ENCODE assay signal across 8 cellular contexts in the genomic region with DNA sequence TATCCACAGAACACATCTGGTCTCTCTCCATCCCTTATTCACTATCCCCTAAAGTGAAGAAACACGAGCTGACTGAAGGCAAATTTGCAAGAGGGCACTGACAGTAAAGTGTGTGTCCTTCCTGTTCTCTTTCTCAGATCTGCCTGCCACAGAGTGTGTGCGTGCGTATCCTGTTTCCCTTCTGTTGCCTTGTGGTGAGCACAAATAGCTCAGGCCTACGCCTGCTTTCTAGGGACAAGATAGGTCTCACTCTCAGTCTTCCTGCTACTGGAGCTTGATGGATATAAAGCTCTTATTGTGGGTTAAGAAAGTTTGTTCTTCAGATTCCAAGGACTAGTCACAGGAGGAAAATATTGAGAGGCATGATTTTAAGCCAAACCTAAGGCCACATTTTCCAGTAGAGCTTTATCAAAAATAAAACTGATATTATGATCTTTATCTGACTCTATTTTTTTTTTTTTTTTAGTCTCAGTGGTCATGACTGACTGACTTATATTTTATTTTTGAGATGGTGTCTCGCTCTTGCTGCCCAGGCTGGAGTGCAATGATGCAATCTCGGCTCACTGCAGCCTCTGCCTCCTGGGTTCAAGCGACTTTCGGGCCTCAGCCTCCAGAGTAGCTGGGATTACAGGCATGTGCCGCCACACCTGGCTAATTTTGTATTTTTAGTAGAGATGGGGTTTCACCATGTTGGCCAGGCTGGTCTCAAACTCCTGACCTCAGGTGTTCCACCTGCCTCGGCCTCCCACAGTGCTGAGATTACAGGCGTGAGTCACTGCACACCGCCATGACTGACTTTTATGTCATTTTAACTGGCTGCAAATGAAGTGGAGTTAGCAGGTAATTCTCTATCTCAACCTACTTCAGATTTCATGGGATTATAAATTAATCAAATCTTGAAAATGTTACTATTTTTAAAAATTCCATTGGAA.
DNase-seq lines count a peak whose midpoint lies in the region; ATAC-seq and TF ChIP-seq lines count a peak whose summit lies in the region.

No MANE protein-coding gene starts in this region.

- H3K27ac Mint-ChIP-seq in activated CD4-positive, alpha-beta T cell treated with anti-CD3 and anti-CD28 coated beads, Interleukin-2, amount 10 ng/mL, durations not matched to agents 24 days and 14 days, result peak overlapping the region; percentile 60

- no peak for TF ChIP-seq POLR2A in gastroesophageal sphincter (IDR thresholded peaks at IDR 0.05)

- H3K9me3 Mint-ChIP-seq in activated CD4-positive, alpha-beta T cell treated with anti-CD3 and anti-CD28 coated beads, Interleukin-2, amount 10 ng/mL, durations not matched to agents 24 days and 14 days, result no peaks in the 10 kb centered on the region

- H3K4me3 Mint-ChIP-seq in activated CD4-positive, alpha-beta T cell treated with anti-CD3 and anti-CD28 coated beads, Interleukin-2, amount 10 ng/mL, durations not matched to agents 24 days and 14 days, result peak overlapping the region; percentile 34

- DNase-seq in GM13977 (ENCODE audit: low spot score), result peak; percentile 38
- DNase-seq in HT1080 (ENCODE audit: low read depth), result peak; percentile 82
- DNase-seq in activated CD4-positive, alpha-beta T cell treated with anti-CD3 and anti-CD28 coated beads, Interleukin-2, amount 10 ng/mL, durations not matched to agents 24 days and 14 days, result peak; percentile 89
- peak; percentile 86 for DNase-seq in fibroblast of gingiva (ENCODE audit: low read depth)
- peak; percentile 15 to 26 for DNase-seq in stimulated activated CD4-positive, alpha-beta T cell treated with anti-CD3 and anti-CD28 coated beads, Interleukin-2, amount 100 ng/mL, for 48 hours
- no peak for DNase-seq in NCI-H748 treated with DMSO at 0.1 percent for 48 hours (lab: John Stamatoyannopoulos, UW)

- H3K4me1 Mint-ChIP-seq in activated CD4-positive, alpha-beta T cell treated with anti-CD3 and anti-CD28 coated beads, Interleukin-2, amount 10 ng/mL, durations not matched to agents 24 days and 14 days, result peaks cover 34% of the 10 kb centered on the region

- WGBS in gastroesophageal sphincter (ENCODE audit: low coverage in 1 of 2), 2 donors, result 78 to 86% methylated on average over 5 to 9 of the region's 12 CpGs

- ATAC-seq in GM21529 (IDR thresholded peaks at IDR 0.05; ENCODE audit: unreplicated experiment) (peak; percentile 100), gastroesophageal sphincter (no peak)

- no peaks in the 10 kb centered on the region for H3K27me3 Mint-ChIP-seq in activated CD4-positive, alpha-beta T cell treated with anti-CD3 and anti-CD28 coated beads, Interleukin-2, amount 10 ng/mL, durations not matched to agents 24 days and 14 days

- no peak overlapping the region for H3K27ac ChIP-seq in gastroesophageal sphincter

- H3K36me3 Mint-ChIP-seq in activated CD4-positive, alpha-beta T cell treated with anti-CD3 and anti-CD28 coated beads, Interleukin-2, amount 10 ng/mL, durations not matched to agents 24 days and 14 days (ENCODE audit: low read depth), result peaks cover 3% of the 10 kb centered on the region

- no peaks in the 10 kb centered on the region for H3K9me3 ChIP-seq in gastroesophageal sphincter

- intact Hi-C loops in activated CD4-positive, alpha-beta T cell treated with anti-CD3 and anti-CD28 coated beads, Interleukin-2, amount 10 ng/mL, durations not matched to agents 24 days and 14 days (cut with micrococcal nuclease), result loop anchor here (5.0 to 10.0 kb wide), 3 partner anchors 139 to 896 kb away; a partner anchor contains a TSS

- no peaks in the 10 kb centered on the region for H3K4me1 ChIP-seq in gastroesophageal sphincter

- H3K36me3 ChIP-seq in gastroesophageal sphincter, result peaks cover 0 to 4% of the 10 kb centered on the region in 2 donors

- H3K27me3 ChIP-seq in gastroesophageal sphincter, result no peaks in the 10 kb centered on the region

- no peak for TF ChIP-seq EP300 in gastroesophageal sphincter (IDR thresholded peaks at IDR 0.05)

- in situ Hi-C loops in GM13977 (cut with MboI; ENCODE audit: low pct_unique_long_range_greater_than_20kb, low sequenced_read_pairs, unreplicated experiment), result no loop called here

- no peak overlapping the region for H3K4me3 ChIP-seq in gastroesophageal sphincter

- TF ChIP-seq CTCF in GM13977 (IDR thresholded peaks at IDR 0.05; ENCODE audit: extremely low read depth, insufficient read depth, missing control alignments), result no peak
- TF ChIP-seq CTCF in gastroesophageal sphincter (IDR thresholded peaks at IDR 0.05), result no peak
